In the genomic region with DNA sequence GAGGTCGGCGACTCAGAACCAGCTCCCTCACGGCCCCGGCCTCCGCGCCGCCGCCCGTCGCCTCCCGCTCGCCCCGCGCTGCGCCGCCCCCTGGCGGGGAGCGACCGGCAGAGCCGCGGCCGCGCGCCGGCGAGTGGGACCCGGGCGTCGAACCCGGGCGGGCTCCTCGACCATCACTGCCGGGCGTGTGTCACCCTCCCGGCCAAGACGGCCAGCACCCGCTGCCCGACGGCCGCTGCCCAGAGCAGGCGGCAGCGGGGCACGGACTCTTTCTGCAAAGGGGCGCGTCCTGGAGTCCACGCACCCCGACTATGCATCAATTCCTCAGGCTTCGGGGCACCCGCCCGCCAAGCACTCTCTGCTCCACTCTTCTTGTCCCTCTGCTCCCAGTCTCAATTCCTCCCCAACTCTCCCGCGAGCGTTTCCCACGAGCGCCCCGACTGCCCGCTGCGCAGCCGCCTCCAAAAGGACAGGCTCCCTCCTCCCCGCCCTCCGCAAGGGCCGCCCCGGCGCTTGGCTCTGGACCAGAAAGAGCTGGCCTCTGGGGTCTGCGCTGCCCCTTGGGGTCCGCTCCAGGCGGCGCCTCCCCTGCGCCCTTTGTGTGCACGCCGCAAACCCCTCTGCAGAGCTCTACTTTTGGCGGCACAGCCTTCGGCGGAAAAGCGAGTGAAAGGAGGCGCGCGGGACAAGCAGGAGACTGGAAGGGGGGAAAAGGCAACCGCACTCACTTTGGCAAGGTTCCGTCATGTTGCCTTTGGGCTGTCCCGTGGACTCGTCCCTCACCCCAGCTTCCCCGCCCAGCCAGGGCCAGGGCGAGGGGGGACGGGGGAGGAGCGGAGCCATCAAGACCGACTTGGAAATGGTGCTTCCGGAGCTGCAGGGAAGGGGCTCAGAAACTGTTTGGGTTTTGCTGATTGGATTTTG, we compare ENCODE assay signal across 1 cellular context.
TF ChIP-seq lines count a peak whose summit lies in the region.

No MANE protein-coding gene starts in this region.

TF ChIP-seq in K562, 482 proteins besides CTCF, POLR2A, EP300 and RAD21 (continued from another document):
- TF ChIP-seq, protein P1, sequence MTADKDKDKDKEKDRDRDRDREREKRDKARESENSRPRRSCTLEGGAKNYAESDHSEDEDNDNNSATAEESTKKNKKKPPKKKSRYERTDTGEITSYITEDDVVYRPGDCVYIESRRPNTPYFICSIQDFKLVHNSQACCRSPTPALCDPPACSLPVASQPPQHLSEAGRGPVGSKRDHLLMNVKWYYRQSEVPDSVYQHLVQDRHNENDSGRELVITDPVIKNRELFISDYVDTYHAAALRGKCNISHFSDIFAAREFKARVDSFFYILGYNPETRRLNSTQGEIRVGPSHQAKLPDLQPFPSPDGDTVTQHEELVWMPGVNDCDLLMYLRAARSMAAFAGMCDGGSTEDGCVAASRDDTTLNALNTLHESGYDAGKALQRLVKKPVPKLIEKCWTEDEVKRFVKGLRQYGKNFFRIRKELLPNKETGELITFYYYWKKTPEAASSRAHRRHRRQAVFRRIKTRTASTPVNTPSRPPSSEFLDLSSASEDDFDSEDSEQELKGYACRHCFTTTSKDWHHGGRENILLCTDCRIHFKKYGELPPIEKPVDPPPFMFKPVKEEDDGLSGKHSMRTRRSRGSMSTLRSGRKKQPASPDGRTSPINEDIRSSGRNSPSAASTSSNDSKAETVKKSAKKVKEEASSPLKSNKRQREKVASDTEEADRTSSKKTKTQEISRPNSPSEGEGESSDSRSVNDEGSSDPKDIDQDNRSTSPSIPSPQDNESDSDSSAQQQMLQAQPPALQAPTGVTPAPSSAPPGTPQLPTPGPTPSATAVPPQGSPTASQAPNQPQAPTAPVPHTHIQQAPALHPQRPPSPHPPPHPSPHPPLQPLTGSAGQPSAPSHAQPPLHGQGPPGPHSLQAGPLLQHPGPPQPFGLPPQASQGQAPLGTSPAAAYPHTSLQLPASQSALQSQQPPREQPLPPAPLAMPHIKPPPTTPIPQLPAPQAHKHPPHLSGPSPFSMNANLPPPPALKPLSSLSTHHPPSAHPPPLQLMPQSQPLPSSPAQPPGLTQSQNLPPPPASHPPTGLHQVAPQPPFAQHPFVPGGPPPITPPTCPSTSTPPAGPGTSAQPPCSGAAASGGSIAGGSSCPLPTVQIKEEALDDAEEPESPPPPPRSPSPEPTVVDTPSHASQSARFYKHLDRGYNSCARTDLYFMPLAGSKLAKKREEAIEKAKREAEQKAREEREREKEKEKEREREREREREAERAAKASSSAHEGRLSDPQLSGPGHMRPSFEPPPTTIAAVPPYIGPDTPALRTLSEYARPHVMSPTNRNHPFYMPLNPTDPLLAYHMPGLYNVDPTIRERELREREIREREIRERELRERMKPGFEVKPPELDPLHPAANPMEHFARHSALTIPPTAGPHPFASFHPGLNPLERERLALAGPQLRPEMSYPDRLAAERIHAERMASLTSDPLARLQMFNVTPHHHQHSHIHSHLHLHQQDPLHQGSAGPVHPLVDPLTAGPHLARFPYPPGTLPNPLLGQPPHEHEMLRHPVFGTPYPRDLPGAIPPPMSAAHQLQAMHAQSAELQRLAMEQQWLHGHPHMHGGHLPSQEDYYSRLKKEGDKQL (CRISPR knock-in tag; IDR thresholded peaks at IDR 0.05; ENCODE audit: borderline replicate concordance), result no peak
- TF ChIP-seq NONO (IDR thresholded peaks at IDR 0.05; ENCODE audit: low read depth in 2 of 2, low read length in 1 of 2) (0 out of 4 replicates have a peak, but pooled peaks of 1 of the 2 experiments have one; percentile 17), ZNF175 (CRISPR knock-in tag; IDR thresholded peaks at IDR 0.05; ENCODE audit: low read depth) (no peak), NFXL1 (CRISPR knock-in tag; IDR thresholded peaks at IDR 0.05) (no peak), RB1 (IDR thresholded peaks at IDR 0.05; ENCODE audit: low read depth) (peak; percentile 86), TBP (optimal IDR thresholded peaks at IDR 0.05; ENCODE audit: low read depth, low read length) (no peak), POLR2AphosphoS5 (IDR thresholded peaks at IDR 0.05; ENCODE audit: control insufficient read depth, insufficient read depth, low read depth, low read length) (no peak), GABPB1 (CRISPR knock-in tag; IDR thresholded peaks at IDR 0.05) (0 out of 2 replicates have a peak, but pooled peaks have one; percentile 21), YY1 (IDR thresholded peaks at IDR 0.05; ENCODE audit: borderline replicate concordance in 1 of 3, control insufficient read depth in 1 of 3, extremely low read depth in 1 of 3, insufficient read depth in 3 of 3, insufficient read length in 1 of 3, insufficient replicate concordance in 2 of 3, low read depth in 1 of 3, low read length in 2 of 3) (peak in 1 of 3 experiments; percentile 16), GABPB2 (CRISPR knock-in tag; conservative IDR thresholded peaks at IDR 0.05) (no peak), HNRNPL (IDR thresholded peaks at IDR 0.05; ENCODE audit: low read depth, low read length) (no peak), NFIC (IDR thresholded peaks at IDR 0.05) (0 out of 2 replicates have a peak, but pooled peaks have one; percentile 45), NCOR1 (IDR thresholded peaks at IDR 0.05) (no peak), ZBTB7A (IDR thresholded peaks at IDR 0.05; ENCODE audit: borderline replicate concordance, control insufficient read depth, low read depth, low read length) (peak; percentile 57; the same call in 1 of the 2 replicates), DPF2 (IDR thresholded peaks at IDR 0.05) (no peak), CCNT2 (IDR thresholded peaks at IDR 0.05; ENCODE audit: borderline replicate concordance, extremely low read depth, insufficient read length, low read depth, low read length) (peak; percentile 53), SMC3 (conservative IDR thresholded peaks at IDR 0.05; ENCODE audit: insufficient read depth, low read depth, low read length) (peak; percentile 36; the same call in 1 of the 2 replicates), CTBP1 (IDR thresholded peaks at IDR 0.05; ENCODE audit: borderline replicate concordance) (peak; percentile 52; the same call in 1 of the 2 replicates), ZZZ3 (IDR thresholded peaks at IDR 0.05) (no peak), COPS2 (conservative IDR thresholded peaks at IDR 0.05) (no peak), NCOA6 (IDR thresholded peaks at IDR 0.05) (peak; percentile 43; the same call in 1 of the 2 replicates), CXXC5 (CRISPR knock-in tag; IDR thresholded peaks at IDR 0.05) (peak; percentile 55), PYGO2 (tag; IDR thresholded peaks at IDR 0.05) (no peak)
- TF ChIP-seq, protein P2, sequence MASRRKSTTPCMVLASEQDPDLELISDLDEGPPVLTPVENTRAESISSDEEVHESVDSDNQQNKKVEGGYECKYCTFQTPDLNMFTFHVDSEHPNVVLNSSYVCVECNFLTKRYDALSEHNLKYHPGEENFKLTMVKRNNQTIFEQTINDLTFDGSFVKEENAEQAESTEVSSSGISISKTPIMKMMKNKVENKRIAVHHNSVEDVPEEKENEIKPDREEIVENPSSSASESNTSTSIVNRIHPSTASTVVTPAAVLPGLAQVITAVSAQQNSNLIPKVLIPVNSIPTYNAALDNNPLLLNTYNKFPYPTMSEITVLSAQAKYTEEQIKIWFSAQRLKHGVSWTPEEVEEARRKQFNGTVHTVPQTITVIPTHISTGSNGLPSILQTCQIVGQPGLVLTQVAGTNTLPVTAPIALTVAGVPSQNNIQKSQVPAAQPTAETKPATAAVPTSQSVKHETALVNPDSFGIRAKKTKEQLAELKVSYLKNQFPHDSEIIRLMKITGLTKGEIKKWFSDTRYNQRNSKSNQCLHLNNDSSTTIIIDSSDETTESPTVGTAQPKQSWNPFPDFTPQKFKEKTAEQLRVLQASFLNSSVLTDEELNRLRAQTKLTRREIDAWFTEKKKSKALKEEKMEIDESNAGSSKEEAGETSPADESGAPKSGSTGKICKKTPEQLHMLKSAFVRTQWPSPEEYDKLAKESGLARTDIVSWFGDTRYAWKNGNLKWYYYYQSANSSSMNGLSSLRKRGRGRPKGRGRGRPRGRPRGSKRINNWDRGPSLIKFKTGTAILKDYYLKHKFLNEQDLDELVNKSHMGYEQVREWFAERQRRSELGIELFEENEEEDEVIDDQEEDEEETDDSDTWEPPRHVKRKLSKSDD (conservative IDR thresholded peaks at IDR 0.05; ENCODE audit: low read length), result no peak
- TF ChIP-seq, protein P3, sequence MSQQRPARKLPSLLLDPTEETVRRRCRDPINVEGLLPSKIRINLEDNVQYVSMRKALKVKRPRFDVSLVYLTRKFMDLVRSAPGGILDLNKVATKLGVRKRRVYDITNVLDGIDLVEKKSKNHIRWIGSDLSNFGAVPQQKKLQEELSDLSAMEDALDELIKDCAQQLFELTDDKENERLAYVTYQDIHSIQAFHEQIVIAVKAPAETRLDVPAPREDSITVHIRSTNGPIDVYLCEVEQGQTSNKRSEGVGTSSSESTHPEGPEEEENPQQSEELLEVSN (IDR thresholded peaks at IDR 0.05; ENCODE audit: borderline replicate concordance in 1 of 2, extremely low read depth in 1 of 2, insufficient read depth in 1 of 2, insufficient read length in 1 of 2, low read depth in 1 of 2, low read length in 1 of 2, poor library complexity in 1 of 2, severe bottlenecking in 1 of 2), result peak; percentile 69 to 95
- TF ChIP-seq, protein P4, sequence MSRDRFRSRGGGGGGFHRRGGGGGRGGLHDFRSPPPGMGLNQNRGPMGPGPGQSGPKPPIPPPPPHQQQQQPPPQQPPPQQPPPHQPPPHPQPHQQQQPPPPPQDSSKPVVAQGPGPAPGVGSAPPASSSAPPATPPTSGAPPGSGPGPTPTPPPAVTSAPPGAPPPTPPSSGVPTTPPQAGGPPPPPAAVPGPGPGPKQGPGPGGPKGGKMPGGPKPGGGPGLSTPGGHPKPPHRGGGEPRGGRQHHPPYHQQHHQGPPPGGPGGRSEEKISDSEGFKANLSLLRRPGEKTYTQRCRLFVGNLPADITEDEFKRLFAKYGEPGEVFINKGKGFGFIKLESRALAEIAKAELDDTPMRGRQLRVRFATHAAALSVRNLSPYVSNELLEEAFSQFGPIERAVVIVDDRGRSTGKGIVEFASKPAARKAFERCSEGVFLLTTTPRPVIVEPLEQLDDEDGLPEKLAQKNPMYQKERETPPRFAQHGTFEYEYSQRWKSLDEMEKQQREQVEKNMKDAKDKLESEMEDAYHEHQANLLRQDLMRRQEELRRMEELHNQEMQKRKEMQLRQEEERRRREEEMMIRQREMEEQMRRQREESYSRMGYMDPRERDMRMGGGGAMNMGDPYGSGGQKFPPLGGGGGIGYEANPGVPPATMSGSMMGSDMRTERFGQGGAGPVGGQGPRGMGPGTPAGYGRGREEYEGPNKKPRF (IDR thresholded peaks at IDR 0.05; ENCODE audit: low read depth, low read length), result no peak
- TF ChIP-seq, protein P5, sequence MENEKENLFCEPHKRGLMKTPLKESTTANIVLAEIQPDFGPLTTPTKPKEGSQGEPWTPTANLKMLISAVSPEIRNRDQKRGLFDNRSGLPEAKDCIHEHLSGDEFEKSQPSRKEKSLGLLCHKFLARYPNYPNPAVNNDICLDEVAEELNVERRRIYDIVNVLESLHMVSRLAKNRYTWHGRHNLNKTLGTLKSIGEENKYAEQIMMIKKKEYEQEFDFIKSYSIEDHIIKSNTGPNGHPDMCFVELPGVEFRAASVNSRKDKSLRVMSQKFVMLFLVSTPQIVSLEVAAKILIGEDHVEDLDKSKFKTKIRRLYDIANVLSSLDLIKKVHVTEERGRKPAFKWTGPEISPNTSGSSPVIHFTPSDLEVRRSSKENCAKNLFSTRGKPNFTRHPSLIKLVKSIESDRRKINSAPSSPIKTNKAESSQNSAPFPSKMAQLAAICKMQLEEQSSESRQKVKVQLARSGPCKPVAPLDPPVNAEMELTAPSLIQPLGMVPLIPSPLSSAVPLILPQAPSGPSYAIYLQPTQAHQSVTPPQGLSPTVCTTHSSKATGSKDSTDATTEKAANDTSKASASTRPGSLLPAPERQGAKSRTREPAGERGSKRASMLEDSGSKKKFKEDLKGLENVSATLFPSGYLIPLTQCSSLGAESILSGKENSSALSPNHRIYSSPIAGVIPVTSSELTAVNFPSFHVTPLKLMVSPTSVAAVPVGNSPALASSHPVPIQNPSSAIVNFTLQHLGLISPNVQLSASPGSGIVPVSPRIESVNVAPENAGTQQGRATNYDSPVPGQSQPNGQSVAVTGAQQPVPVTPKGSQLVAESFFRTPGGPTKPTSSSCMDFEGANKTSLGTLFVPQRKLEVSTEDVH (IDR thresholded peaks at IDR 0.05; ENCODE audit: low read depth, partially characterized antibody), result no peak
